8 cellular contexts compared by ENCODE assay signal in the genomic region with DNA sequence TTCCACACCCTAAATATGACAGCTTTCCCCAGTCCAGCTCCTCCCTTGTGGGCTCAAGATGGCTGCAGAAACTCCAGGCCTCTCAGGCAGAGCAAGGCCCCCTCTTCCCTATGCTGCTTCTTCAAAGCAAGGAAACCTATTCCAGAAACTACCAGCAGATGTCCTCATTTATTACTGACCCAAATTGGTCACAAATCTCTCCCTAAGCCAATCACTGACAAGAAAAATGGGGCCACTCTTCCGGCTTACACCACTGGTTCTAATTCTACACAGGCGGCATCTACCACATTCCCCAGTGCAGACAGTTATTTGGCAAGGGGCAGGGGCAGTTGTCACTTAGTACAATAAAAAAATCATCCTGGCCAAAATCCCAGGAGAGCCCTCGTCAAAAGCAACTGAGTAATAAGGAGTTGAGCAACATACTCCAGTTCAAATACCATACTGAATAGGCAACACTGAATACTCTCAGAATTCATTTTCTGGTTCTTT.
DNase-seq lines count a peak whose midpoint lies in the region; ATAC-seq, FAIRE-seq and TF ChIP-seq lines count a peak whose summit lies in the region.

No MANE protein-coding gene starts in this region.

- POLR2A ChIA-PET in HEK293 (lab: Yijun Ruan, JAX) = interaction anchor here (0.8 kb wide), 1 partner anchor 150 kb away, joined by 4 read pairs; the partner anchor contains the start of gene SFMBT2

- H2AFZ ChIP-seq in astrocyte (ENCODE audit: low read depth, low read length) = no peak overlapping the region
- no peak overlapping the region for H2AFZ ChIP-seq in hepatocyte

- peaks cover 6% of the 10 kb centered on the region for H3K36me3 Mint-ChIP-seq in activated CD8-positive, alpha-beta memory T cell treated with anti-CD3 and anti-CD28 coated beads, Interleukin-2, amount 10 ng/mL, durations not matched to agents 7 days and 5 days
- H3K36me3 Mint-ChIP-seq in astrocyte (ENCODE audit: low read depth, unreplicated experiment) = no peaks in the 10 kb centered on the region

- no peak for FAIRE-seq in astrocyte (lab: Jason Lieb, UNC)

- in situ Hi-C loops in gastrocnemius medialis (cut with MboI; ENCODE audit: low sequenced_read_pairs in 4 of 4) = loop anchor here in 3 of 4 donors (5.0 to 10.0 kb wide), 3 partner anchors 147 to 157 kb away; partner anchors contain the start of gene SFMBT2 (in 1 of the 3)

- intact Hi-C loops in gastrocnemius medialis (cut with DNase I; ENCODE audit: low total_unique reads) = loop anchor here (1.0 to 2.0 kb wide), 2 partner anchors 28 to 148 kb away; no protein-coding TSS in a partner anchor

- H3K4me3 ChIP-seq in HEK293 (ENCODE audit: low read depth, low read length) = no peak overlapping the region
- H3K4me3 ChIP-seq in NB4 (ENCODE audit: low read depth, low read length) = no peak overlapping the region
- H3K4me3 ChIP-seq in astrocyte (ENCODE audit: insufficient read depth, low read depth, low read length) = peak overlapping the region; percentile 3
- H3K4me3 ChIP-seq in hepatocyte = no peak overlapping the region
- H3K4me3 ChIP-seq in gastrocnemius medialis = no peak overlapping the region

- no peaks in the 10 kb centered on the region for H3K9me3 Mint-ChIP-seq in activated CD8-positive, alpha-beta memory T cell treated with anti-CD3 and anti-CD28 coated beads, Interleukin-2, amount 10 ng/mL, durations not matched to agents 7 days and 5 days (ENCODE audit: low read depth)
- no peaks in the 10 kb centered on the region for H3K9me3 Mint-ChIP-seq in astrocyte (ENCODE audit: unreplicated experiment)

- H4K20me1 ChIP-seq in astrocyte (ENCODE audit: insufficient read depth, low read length) = no peaks in the 10 kb centered on the region
- no peaks in the 10 kb centered on the region for H4K20me1 ChIP-seq in hepatocyte (ENCODE audit: insufficient read depth, poor library complexity, severe bottlenecking)

- CTCF ChIA-PET in activated CD8-positive, alpha-beta memory T cell treated with anti-CD3 and anti-CD28 coated beads, Interleukin-2, amount 10 ng/mL, durations not matched to agents 7 days and 5 days (lab: Charles Lee) = interaction anchor here (1.0 to 2.1 kb wide), 4 partner anchors 9 to 37 kb away, joined by 3 to 9 read pairs (median 4); no protein-coding TSS in a partner anchor
- CTCF ChIA-PET in HEK293 (lab: Yijun Ruan, JAX) = interaction anchor here (0.6 to 0.9 kb wide), 6 partner anchors 14 to 1827 kb away, joined by 3 read pairs; no protein-coding TSS in a partner anchor

- no peaks in the 10 kb centered on the region for H3K79me2 ChIP-seq in astrocyte (ENCODE audit: insufficient read depth, low read length)
- no peaks in the 10 kb centered on the region for H3K79me2 ChIP-seq in hepatocyte

- ATAC-seq in activated CD8-positive, alpha-beta memory T cell treated with anti-CD3 and anti-CD28 coated beads, Interleukin-2, amount 10 ng/mL, durations not matched to agents 7 days and 5 days = peak; percentile 35
- peak; percentile 96 to 99 for ATAC-seq in gastrocnemius medialis

- H3K9me2 ChIP-seq in hepatocyte (replicated peaks; ENCODE audit: insufficient read depth) = no peaks in the 10 kb centered on the region

- no peaks in the 10 kb centered on the region for H3K27me3 Mint-ChIP-seq in activated CD8-positive, alpha-beta memory T cell treated with anti-CD3 and anti-CD28 coated beads, Interleukin-2, amount 10 ng/mL, durations not matched to agents 7 days and 5 days
- no peaks in the 10 kb centered on the region for H3K27me3 Mint-ChIP-seq in astrocyte (ENCODE audit: low read depth, unreplicated experiment)

- peak overlapping the region; percentile 78 for H3K27ac Mint-ChIP-seq in activated CD8-positive, alpha-beta memory T cell treated with anti-CD3 and anti-CD28 coated beads, Interleukin-2, amount 10 ng/mL, durations not matched to agents 7 days and 5 days
- peak overlapping the region; percentile 60 for H3K27ac Mint-ChIP-seq in astrocyte (ENCODE audit: unreplicated experiment)

- H3K36me3 ChIP-seq in HEK293 (ENCODE audit: control insufficient read depth in 2 of 2, insufficient read depth in 1 of 2, low read length in 2 of 2) (no peaks in the 10 kb centered on the region; a peak in 1 of 3 replicates), astrocyte (ENCODE audit: insufficient read depth, low read length) (no peaks in the 10 kb centered on the region), hepatocyte (replicated peaks; ENCODE audit: insufficient read depth, low read depth) (no peaks in the 10 kb centered on the region), gastrocnemius medialis (no peaks in the 10 kb centered on the region)

- H3K9ac ChIP-seq in astrocyte (ENCODE audit: low read length) = no peak overlapping the region

- H3K4me1 Mint-ChIP-seq in activated CD8-positive, alpha-beta memory T cell treated with anti-CD3 and anti-CD28 coated beads, Interleukin-2, amount 10 ng/mL, durations not matched to agents 7 days and 5 days = peaks cover 50% of the 10 kb centered on the region
- peaks cover 6% of the 10 kb centered on the region for H3K4me1 Mint-ChIP-seq in astrocyte (ENCODE audit: low read depth, unreplicated experiment)

- peak; percentile 41 for TF ChIP-seq CTCF in HEK293 (tag by site-specific recombination; IDR thresholded peaks at IDR 0.05)
- TF ChIP-seq CTCF in NB4 (IDR thresholded peaks at IDR 0.05; ENCODE audit: low read depth, low read length) = peak; percentile 47
- TF ChIP-seq CTCF in astrocyte (IDR thresholded peaks at IDR 0.05; ENCODE audit: insufficient read depth, low read depth, low read length) = peak; percentile 66
- peak; percentile 62 for TF ChIP-seq CTCF in hepatocyte (IDR thresholded peaks at IDR 0.05; ENCODE audit: poor library complexity)
- peak; percentile 72 to 86 (median 78) for TF ChIP-seq CTCF in gastrocnemius medialis (IDR thresholded peaks at IDR 0.05 in 4 of 5, conservative IDR thresholded peaks at IDR 0.05 in 1 of 5)

- 63% methylated on average over 3 of the region's 3 CpGs for WGBS in hepatocyte (ENCODE audit: low lambda C conversion rate, missing lambda C conversion rate)

- DNase-seq in activated CD8-positive, alpha-beta memory T cell treated with anti-CD3 and anti-CD28 coated beads, Interleukin-2, amount 10 ng/mL, durations not matched to agents 7 days and 5 days = no peak
- DNase-seq in activated CD8-positive, alpha-beta memory T cell treated with anti-CD3 and anti-CD28 coated beads, Interleukin-2, amount 50 U/mL, for 4 hours = no peak
- DNase-seq in NB4 (ENCODE audit: low read depth) (peak; percentile 95), astrocyte (ENCODE audit: low read depth) (peak; percentile 97), hepatocyte (ENCODE audit: low spot score) (peak; percentile 71), gastrocnemius medialis (peak; percentile 84 to 93), NCI-H510A treated with DMSO at 0.1 percent for 48 hours (lab: John Stamatoyannopoulos, UW) (no peak)

- H3K4me1 ChIP-seq in HEK293 (ENCODE audit: control insufficient read depth, insufficient read depth, low read length) = peaks cover 10% of the 10 kb centered on the region
- H3K4me1 ChIP-seq in astrocyte (ENCODE audit: insufficient read depth, low read length) = peaks cover 35% of the 10 kb centered on the region
- H3K4me1 ChIP-seq in hepatocyte (ENCODE audit: insufficient read depth) = peaks cover 12% of the 10 kb centered on the region
- H3K4me1 ChIP-seq in gastrocnemius medialis = peaks cover 15 to 17% of the 10 kb centered on the region in 2 donors

- H3K4me2 ChIP-seq in astrocyte (ENCODE audit: low read length) (peak overlapping the region; percentile 43), hepatocyte (no peak overlapping the region)

- TF ChIP-seq POLR2A in NB4 (IDR thresholded peaks at IDR 0.05; ENCODE audit: extremely low read depth, insufficient read length) (no peak), gastrocnemius medialis (IDR thresholded peaks at IDR 0.05) (no peak)

- H3K27me3 ChIP-seq in astrocyte (ENCODE audit: insufficient read depth, low read length) (no peaks in the 10 kb centered on the region), hepatocyte (no peaks in the 10 kb centered on the region), gastrocnemius medialis (no peaks in the 10 kb centered on the region)

- no peak overlapping the region for H3K4me3 Mint-ChIP-seq in activated CD8-positive, alpha-beta memory T cell treated with anti-CD3 and anti-CD28 coated beads, Interleukin-2, amount 10 ng/mL, durations not matched to agents 7 days and 5 days
- H3K4me3 Mint-ChIP-seq in astrocyte (ENCODE audit: unreplicated experiment) = no peak overlapping the region

- H3K27ac ChIP-seq in HEK293 (ENCODE audit: extremely low read depth, low read depth, low read length) (no peak overlapping the region), astrocyte (ENCODE audit: low read depth, low read length) (no peak overlapping the region), hepatocyte (peak overlapping the region; percentile 35), gastrocnemius medialis (peak overlapping the region; percentile 42 to 75 (median 60))

- H3K9me3 ChIP-seq in HEK293 (ENCODE audit: control insufficient read depth, insufficient read depth, low read depth, low read length) = no peaks in the 10 kb centered on the region
- H3K9me3 ChIP-seq in astrocyte (ENCODE audit: insufficient read depth, low read depth, low read length) = no peaks in the 10 kb centered on the region
- no peaks in the 10 kb centered on the region for H3K9me3 ChIP-seq in hepatocyte (ENCODE audit: low read depth)
- H3K9me3 ChIP-seq in gastrocnemius medialis = no peaks in the 10 kb centered on the region

TF ChIP-seq in HEK293, 187 proteins besides CTCF, POLR2A, EP300 and RAD21 (continues in another document):
- TF ChIP-seq AEBP2 (tag by site-specific recombination; IDR thresholded peaks at IDR 0.05; ENCODE audit: borderline replicate concordance) (no peak), ZFHX2 (tag by site-specific recombination; conservative IDR thresholded peaks at IDR 0.05) (no peak)

Comparison
In these comparisons a context has a peak if more than half of its experiments do, and no peak if none do; other contexts are left out.
1. DNase-seq: peak in NB4 (single experiment), astrocyte (single experiment), hepatocyte (single experiment) and gastrocnemius medialis (2 of 2); none in activated CD8-positive, alpha-beta memory T cell treated with anti-CD3 and anti-CD28 coated beads, Interleukin-2, amount 10 ng/mL, durations not matched to agents 7 days and 5 days (single experiment), activated CD8-positive, alpha-beta memory T cell treated with anti-CD3 and anti-CD28 coated beads, Interleukin-2, amount 50 U/mL, for 4 hours (single experiment) and NCI-H510A treated with DMSO at 0.1 percent for 48 hours (single experiment).
2. H3K27ac ChIP-seq: peak in hepatocyte (single experiment) and gastrocnemius medialis (4 of 4); none in HEK293 (single experiment) and astrocyte (single experiment).
3. Peak in every context shown above with its lines, with median percentiles within 50 percentile points of each other: CTCF ChIP-seq.